In the genomic region with DNA sequence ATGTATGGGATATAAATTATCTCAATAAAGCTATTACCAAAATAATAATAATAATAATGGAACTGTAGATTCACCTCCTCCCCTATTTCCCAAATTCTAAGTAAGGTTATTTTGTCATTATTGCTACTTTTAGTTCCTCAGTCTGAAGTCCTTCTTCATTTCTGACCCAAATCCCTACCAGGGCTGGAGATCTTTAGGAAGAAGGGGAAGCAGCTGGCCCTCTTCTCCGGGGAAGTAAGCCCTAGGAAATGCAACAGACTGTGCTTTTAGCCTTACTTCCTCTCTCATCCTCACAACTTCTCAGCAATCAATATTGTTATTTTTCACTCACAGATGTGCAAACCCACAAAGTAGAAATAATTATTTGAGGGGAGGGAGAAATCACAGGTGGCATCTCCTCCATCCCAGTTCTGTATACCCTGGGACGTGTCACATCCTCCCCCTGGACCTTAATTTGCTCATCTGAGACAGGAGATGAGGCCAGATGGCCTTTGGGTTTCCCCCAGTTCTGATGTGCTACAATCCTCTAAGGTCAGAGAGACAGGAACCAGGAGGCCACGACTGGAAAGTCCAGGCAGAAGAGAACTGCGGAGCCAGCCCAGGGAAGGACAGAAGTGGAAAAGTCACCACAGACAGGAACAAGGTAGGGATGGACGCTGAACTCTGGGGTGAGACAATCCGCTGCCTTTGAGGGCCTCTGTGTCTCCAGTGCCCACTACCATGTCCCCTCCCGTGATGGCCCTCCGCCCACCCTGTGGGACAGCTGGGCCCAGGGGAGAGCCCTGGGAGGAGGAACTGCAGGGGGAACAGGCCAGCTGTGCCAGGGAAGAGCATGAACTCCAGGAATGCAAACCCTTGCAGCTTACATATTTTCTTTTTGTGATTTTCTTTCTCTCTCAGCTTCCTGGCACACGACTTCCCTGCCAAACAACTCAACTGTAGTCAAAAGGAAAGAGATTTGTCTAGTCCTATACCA, we compare ENCODE assay signal across 14 cellular contexts. TPM values are rescaled to one million over a fixed set of nuclear protein-coding genes. Genes with fewer than 3 reads are reported as not detected.
DNase-seq lines count a peak whose midpoint lies in the region; ATAC-seq and TF ChIP-seq lines count a peak whose summit lies in the region.
"Had no signal": no experiment of that assay in that cellular context is flagged by ENCODE, and none has a peak within 500 bp of the region (broad histone marks: within the 10 kb centered on the region; RNA-seq: fewer than 3 reads in every experiment).

No MANE protein-coding gene starts in this region.

- POLR2A ChIA-PET in activated CD8-positive, alpha-beta T cell treated with anti-CD3 and anti-CD28 coated beads for 36 hours (lab: Charles Lee) = interaction anchor here (0.6 to 1.3 kb wide), 4 partner anchors 13 to 189 kb away, joined by 3 to 4 read pairs (median 4); no protein-coding TSS in a partner anchor

- DNase-seq in CD1c-positive myeloid dendritic cell (ENCODE audit: extremely low spot score) (peak; percentile 87), RWPE2 (ENCODE audit: low spot score) (no peak), left ventricle myocardium superior (no peak), psoas muscle (no peak)
- DNase-seq in activated CD8-positive, alpha-beta T cell treated with anti-CD3 and anti-CD28 coated beads for 36 hours = no peak
- DNase-seq: activated CD8-positive, alpha-beta T cell treated with anti-CD3 and anti-CD28 coated beads, Interleukin-2, amount 10 ng/mL, durations not matched to agents 7 days and 5 days; NCI-H2081; PC-3 had no signal

- H3K36me3 Mint-ChIP-seq in activated CD8-positive, alpha-beta T cell treated with anti-CD3 and anti-CD28 coated beads for 36 hours (ENCODE audit: low read depth) = no peaks in the 10 kb centered on the region
- H3K36me3 Mint-ChIP-seq: activated naive CD8-positive, alpha-beta T cell; IgD-negative memory B cell had no signal

- H3K27me3 ChIP-seq in RWPE2 (ENCODE audit: insufficient read depth, poor library complexity, severe bottlenecking) = no peaks in the 10 kb centered on the region
- no peaks in the 10 kb centered on the region for H3K27me3 ChIP-seq in psoas muscle (ENCODE audit: insufficient read depth in 3 of 3, low read length in 2 of 3)

- H3K27ac Mint-ChIP-seq in activated CD8-positive, alpha-beta T cell treated with anti-CD3 and anti-CD28 coated beads for 36 hours = no peak overlapping the region
- H3K27ac Mint-ChIP-seq: activated CD8-positive, alpha-beta T cell treated with anti-CD3 and anti-CD28 coated beads, Interleukin-2, amount 10 ng/mL, durations not matched to agents 7 days and 5 days; activated naive CD8-positive, alpha-beta T cell; IgD-negative memory B cell had no signal

- no peak overlapping the region for H3K4me3 ChIP-seq in RWPE2 (ENCODE audit: severe bottlenecking)
- H3K4me3 ChIP-seq in psoas muscle = no peak overlapping the region

- no peaks in the 10 kb centered on the region for H3K4me1 ChIP-seq in RWPE2 (ENCODE audit: insufficient read depth, poor library complexity, severe bottlenecking)
- H3K4me1 ChIP-seq in psoas muscle = peaks cover 10% of the 10 kb centered on the region

- H3K27ac ChIP-seq in RWPE2 (ENCODE audit: poor library complexity, severe bottlenecking) = no peak overlapping the region
- peak overlapping the region; percentile 2 for H3K27ac ChIP-seq in psoas muscle

- peaks cover 9% of the 10 kb centered on the region for H3K4me1 Mint-ChIP-seq in activated CD8-positive, alpha-beta T cell treated with anti-CD3 and anti-CD28 coated beads for 36 hours (ENCODE audit: low read depth)

- H3K36me3 ChIP-seq in RWPE2 (ENCODE audit: low read depth) = peaks cover 95% of the 10 kb centered on the region
- no peaks in the 10 kb centered on the region for H3K36me3 ChIP-seq in psoas muscle (ENCODE audit: insufficient read depth in 1 of 2, low read depth in 1 of 2)

- 45 to 55% (median 45%) methylated on average over 9 of the region's 9 CpGs for WGBS in psoas muscle, 3 donors

- H3K9me3 Mint-ChIP-seq in activated CD8-positive, alpha-beta T cell treated with anti-CD3 and anti-CD28 coated beads for 36 hours = no peaks in the 10 kb centered on the region
- H3K9me3 Mint-ChIP-seq: IgD-negative memory B cell had no signal

- no peaks in the 10 kb centered on the region for H3K27me3 Mint-ChIP-seq in activated CD8-positive, alpha-beta T cell treated with anti-CD3 and anti-CD28 coated beads for 36 hours
- H3K27me3 Mint-ChIP-seq: activated naive CD8-positive, alpha-beta T cell had no signal

- no peaks in the 10 kb centered on the region for H3K9me3 ChIP-seq in RWPE2 (ENCODE audit: severe bottlenecking)
- H3K9me3 ChIP-seq in psoas muscle = no peaks in the 10 kb centered on the region

- no peak for TF ChIP-seq CTCF in RWPE2 (IDR thresholded peaks at IDR 0.05; ENCODE audit: poor library complexity, severe bottlenecking)
- no peak for TF ChIP-seq CTCF in psoas muscle (IDR thresholded peaks at IDR 0.05)
- no peak for TF ChIP-seq CTCF in activated CD8-positive, alpha-beta T cell treated with anti-CD3 and anti-CD28 coated beads for 36 hours (IDR thresholded peaks at IDR 0.05)

- peak; percentile 11; the same call in 1 of the 3 replicates for ATAC-seq in RWPE2 (ENCODE audit: low read depth)
- peak; percentile 54 for ATAC-seq in left ventricle myocardium superior
- no peak for ATAC-seq in psoas muscle
- no peak for ATAC-seq in GM21825 (IDR thresholded peaks at IDR 0.05; ENCODE audit: unreplicated experiment)
- ATAC-seq in activated CD8-positive, alpha-beta T cell treated with anti-CD3 and anti-CD28 coated beads for 36 hours = no peak
- no peak for ATAC-seq in GM18511 (IDR thresholded peaks at IDR 0.05; ENCODE audit: unreplicated experiment)
- no peak for ATAC-seq in GM19324 (IDR thresholded peaks at IDR 0.05; ENCODE audit: low FRiP score, unreplicated experiment)
- ATAC-seq: activated CD8-positive, alpha-beta T cell treated with anti-CD3 and anti-CD28 coated beads, Interleukin-2, amount 10 ng/mL, durations not matched to agents 7 days and 5 days; PC-3 had no signal

- intact Hi-C loops in left ventricle myocardium superior (cut with micrococcal nuclease) (no loop called here), psoas muscle (cut with DNase I) (no loop called here)
- intact Hi-C loops in activated CD8-positive, alpha-beta T cell treated with anti-CD3 and anti-CD28 coated beads for 36 hours (cut with micrococcal nuclease) = no loop called here

- CTCF ChIA-PET in activated CD8-positive, alpha-beta T cell treated with anti-CD3 and anti-CD28 coated beads for 36 hours (lab: Charles Lee) = interaction anchor here (0.6 to 1.8 kb wide), 5 partner anchors 10 to 113 kb away, joined by 3 to 5 read pairs (median 3); no protein-coding TSS in a partner anchor

- H3K4me3 Mint-ChIP-seq in activated CD8-positive, alpha-beta T cell treated with anti-CD3 and anti-CD28 coated beads for 36 hours = no peak overlapping the region
- H3K4me3 Mint-ChIP-seq: activated CD8-positive, alpha-beta T cell treated with anti-CD3 and anti-CD28 coated beads, Interleukin-2, amount 10 ng/mL, durations not matched to agents 7 days and 5 days; activated naive CD8-positive, alpha-beta T cell; IgD-negative memory B cell had no signal

RNA-seq across cellular contexts. Expression of gene TNFRSF1A, which starts 10.6 kb away (rescaled TPM):
- total RNA-seq in left ventricle myocardium superior = 44.0 TPM
- total RNA-seq in psoas muscle = 100 to 1,000 TPM in 3 of 4 donors, 10 to 100 TPM in 1; 38.8 to 224 (median 127) TPM
- polyA plus RNA-seq in psoas muscle = 100 to 1,000 TPM in 1 of 3 donors, 10 to 100 TPM in 2; 53.7 to 117 (median 65.4) TPM
- total RNA-seq in activated CD8-positive, alpha-beta T cell treated with anti-CD3 and anti-CD28 coated beads for 36 hours = 10 to 100 TPM; 40.6 TPM

RNA-seq across cellular contexts. Expression of gene SCNN1A, which starts 22.9 kb away (rescaled TPM):
- total RNA-seq in left ventricle myocardium superior = 1.7 TPM
- under 1 TPM; 0.30 to 0.57 (median 0.48) TPM for total RNA-seq in psoas muscle
- under 1 TPM; 0.03 to 0.39 (median 0.31) TPM for polyA plus RNA-seq in psoas muscle
- total RNA-seq in activated CD8-positive, alpha-beta T cell treated with anti-CD3 and anti-CD28 coated beads for 36 hours = 1 to 10 TPM; 2.3 to 3.8 TPM
- total RNA-seq: cerebellum had no signal
- polyA plus RNA-seq: IgD-negative memory B cell had no signal

RNA-seq across cellular contexts. Expression of gene LTBR, which starts 31.5 kb away (rescaled TPM):
- total RNA-seq in left ventricle myocardium superior = 32.9 TPM
- total RNA-seq in psoas muscle = 10 to 100 TPM; 23.7 to 38.6 (median 34.1) TPM
- polyA plus RNA-seq in psoas muscle = 10 to 100 TPM; 15.3 to 38.8 (median 34.5) TPM
- 1 to 10 TPM; 1.5 to 1.6 TPM for total RNA-seq in activated CD8-positive, alpha-beta T cell treated with anti-CD3 and anti-CD28 coated beads for 36 hours
- polyA plus RNA-seq: IgD-negative memory B cell had no signal

RNA-seq across cellular contexts. Expression of gene PLEKHG6, which starts 42.0 kb away (rescaled TPM):
- total RNA-seq in left ventricle myocardium superior (0.47 TPM), psoas muscle (not detected)
- polyA plus RNA-seq in psoas muscle = under 1 TPM in 2 of 3 donors, not detected in 1; 0.20 to 0.39 TPM
- total RNA-seq in activated CD8-positive, alpha-beta T cell treated with anti-CD3 and anti-CD28 coated beads for 36 hours = not detected
- polyA plus RNA-seq: IgD-negative memory B cell had no signal

Comparison
In these comparisons a context has a peak if more than half of its experiments do, and no peak if none do; other contexts are left out.
1. ATAC-seq: peak in RWPE2 (single experiment) and left ventricle myocardium superior (single experiment); none in psoas muscle (0 of 4), GM21825 (single experiment), activated CD8-positive, alpha-beta T cell treated with anti-CD3 and anti-CD28 coated beads for 36 hours (single experiment), GM18511 (single experiment) and GM19324 (single experiment).
2. RNA of gene LTBR, which starts 31.5 kb away (total RNA-seq): 23.7 to 38.6 TPM in psoas muscle and 32.9 TPM in left ventricle myocardium superior (single experiment); 1.5 to 1.6 TPM in activated CD8-positive, alpha-beta T cell treated with anti-CD3 and anti-CD28 coated beads for 36 hours; every median in the first group is over 4 times any median in the second.